Comparison of ENCODE assay signal across 11 cellular contexts in genomic region chr5:154782812-154783592, GRCh38. TPM values are rescaled to one million over a fixed set of nuclear protein-coding genes. Genes with fewer than 3 reads are reported as not detected.
DNase-seq lines count a peak whose midpoint lies in the region; ATAC-seq and TF ChIP-seq lines count a peak whose summit lies in the region.
"Had no signal": no experiment of that assay in that cellular context is flagged by ENCODE, and none has a peak within 500 bp of the region (broad histone marks: within the 10 kb centered on the region; RNA-seq: fewer than 3 reads in every experiment).

No MANE protein-coding gene starts in this region.

- H3K9me3 Mint-ChIP-seq in stimulated activated naive CD8-positive, alpha-beta T cell treated with anti-CD3 and anti-CD28 coated beads, Interleukin-15, Interleukin-2, amounts not matched to agents 100 ng/mL and 50 ng/mL, for 24 hours = no peaks in the 10 kb centered on the region
- H3K9me3 Mint-ChIP-seq in activated CD4-positive, alpha-beta memory T cell treated with anti-CD3 and anti-CD28 coated beads, Interleukin-2, amount 10 ng/mL, durations not matched to agents 7 days and 5 days = no peaks in the 10 kb centered on the region
- no peaks in the 10 kb centered on the region for H3K9me3 Mint-ChIP-seq in Calu3 (ENCODE audit: low read depth, unreplicated experiment)
- H3K9me3 Mint-ChIP-seq: activated naive CD4-positive, alpha-beta T cell treated with anti-CD3 and anti-CD28 coated beads, Interleukin-2, amount 10 ng/mL, durations not matched to agents 7 days and 5 days; T-helper 2 cell treated with Interferon-gamma antibody and Interleukin-4, amounts not matched to agents 5 μg/mL and 100 μg/mL, for 36 hours had no signal

- no peak overlapping the region for H3K4me3 Mint-ChIP-seq in stimulated activated naive CD8-positive, alpha-beta T cell treated with anti-CD3 and anti-CD28 coated beads, Interleukin-15, Interleukin-2, amounts not matched to agents 100 ng/mL and 50 ng/mL, for 24 hours
- no peak overlapping the region for H3K4me3 Mint-ChIP-seq in activated CD4-positive, alpha-beta memory T cell treated with anti-CD3 and anti-CD28 coated beads, Interleukin-2, amount 10 ng/mL, durations not matched to agents 7 days and 5 days
- no peak overlapping the region for H3K4me3 Mint-ChIP-seq in Calu3 (ENCODE audit: low read depth, unreplicated experiment)
- H3K4me3 Mint-ChIP-seq: activated naive CD4-positive, alpha-beta T cell treated with anti-CD3 and anti-CD28 coated beads, Interleukin-2, amount 10 ng/mL, durations not matched to agents 7 days and 5 days; T-helper 2 cell treated with Interferon-gamma antibody and Interleukin-4, amounts not matched to agents 5 μg/mL and 100 μg/mL, for 36 hours had no signal

- H3K27me3 Mint-ChIP-seq in stimulated activated naive CD8-positive, alpha-beta T cell treated with anti-CD3 and anti-CD28 coated beads, Interleukin-15, Interleukin-2, amounts not matched to agents 100 ng/mL and 50 ng/mL, for 24 hours = no peaks in the 10 kb centered on the region
- no peaks in the 10 kb centered on the region for H3K27me3 Mint-ChIP-seq in activated CD4-positive, alpha-beta memory T cell treated with anti-CD3 and anti-CD28 coated beads, Interleukin-2, amount 10 ng/mL, durations not matched to agents 7 days and 5 days
- no peaks in the 10 kb centered on the region for H3K27me3 Mint-ChIP-seq in Calu3 (ENCODE audit: unreplicated experiment)
- H3K27me3 Mint-ChIP-seq: activated naive CD4-positive, alpha-beta T cell treated with anti-CD3 and anti-CD28 coated beads, Interleukin-2, amount 10 ng/mL, durations not matched to agents 7 days and 5 days had no signal

- H3K4me3 ChIP-seq in left lung = no peak overlapping the region

- no peaks in the 10 kb centered on the region for H3K9me3 ChIP-seq in left lung

- H3K27ac Mint-ChIP-seq in stimulated activated naive CD8-positive, alpha-beta T cell treated with anti-CD3 and anti-CD28 coated beads, Interleukin-15, Interleukin-2, amounts not matched to agents 100 ng/mL and 50 ng/mL, for 24 hours = peak overlapping the region; percentile 48
- H3K27ac Mint-ChIP-seq in activated CD4-positive, alpha-beta memory T cell treated with anti-CD3 and anti-CD28 coated beads, Interleukin-2, amount 10 ng/mL, durations not matched to agents 7 days and 5 days = peak overlapping the region; percentile 30
- no peak overlapping the region for H3K27ac Mint-ChIP-seq in Calu3 (ENCODE audit: unreplicated experiment)
- H3K27ac Mint-ChIP-seq: activated naive CD4-positive, alpha-beta T cell treated with anti-CD3 and anti-CD28 coated beads, Interleukin-2, amount 10 ng/mL, durations not matched to agents 7 days and 5 days had no signal

- peaks cover 94% of the 10 kb centered on the region for H3K4me1 Mint-ChIP-seq in stimulated activated naive CD8-positive, alpha-beta T cell treated with anti-CD3 and anti-CD28 coated beads, Interleukin-15, Interleukin-2, amounts not matched to agents 100 ng/mL and 50 ng/mL, for 24 hours (ENCODE audit: low read depth)
- H3K4me1 Mint-ChIP-seq in activated CD4-positive, alpha-beta memory T cell treated with anti-CD3 and anti-CD28 coated beads, Interleukin-2, amount 10 ng/mL, durations not matched to agents 7 days and 5 days = peaks cover 56% of the 10 kb centered on the region
- peaks cover 35% of the 10 kb centered on the region for H3K4me1 Mint-ChIP-seq in Calu3 (ENCODE audit: low read depth, unreplicated experiment)

- H3K27ac ChIP-seq in left lung = no peak overlapping the region

- no TSS peak for BruUV-seq in Calu3 (replicated peaks; lab: Mats Ljungman, UMichigan)

- CTCF ChIA-PET in activated CD4-positive, alpha-beta memory T cell treated with anti-CD3 and anti-CD28 coated beads, Interleukin-2, amount 10 ng/mL, durations not matched to agents 7 days and 5 days (lab: Charles Lee) = no interaction called here
- CTCF ChIA-PET in Calu3 (lab: Charles Lee) = interaction anchor here (0.6 kb wide), 1 partner anchor 134 kb away, joined by 4 read pairs; no protein-coding TSS in a partner anchor

- no peak for DNase-seq in stimulated activated naive CD8-positive, alpha-beta T cell treated with anti-CD3 and anti-CD28 coated beads, Interleukin-15, Interleukin-2, amounts not matched to agents 100 U/mL and 50 U/mL, for 24 hours
- DNase-seq in activated CD4-positive, alpha-beta memory T cell treated with anti-CD3 and anti-CD28 coated beads, Interleukin-2, amount 10 ng/mL, durations not matched to agents 7 days and 5 days = no peak
- no peak for DNase-seq in left lung
- no peak for DNase-seq in putamen (ENCODE audit: low spot score)
- DNase-seq in Calu3 = no peak
- DNase-seq in midbrain (lab: John Stamatoyannopoulos, UW) = no peak
- DNase-seq: activated naive CD4-positive, alpha-beta T cell treated with anti-CD3 and anti-CD28 coated beads, Interleukin-2, amount 10 ng/mL, durations not matched to agents 7 days and 5 days; NCI-H526 treated with DMSO at 0.1 percent for 48 hours had no signal

- H3K36me3 Mint-ChIP-seq in stimulated activated naive CD8-positive, alpha-beta T cell treated with anti-CD3 and anti-CD28 coated beads, Interleukin-15, Interleukin-2, amounts not matched to agents 100 ng/mL and 50 ng/mL, for 24 hours (ENCODE audit: low read depth) = peaks cover 29% of the 10 kb centered on the region
- peaks cover 3% of the 10 kb centered on the region for H3K36me3 Mint-ChIP-seq in activated CD4-positive, alpha-beta memory T cell treated with anti-CD3 and anti-CD28 coated beads, Interleukin-2, amount 10 ng/mL, durations not matched to agents 7 days and 5 days (ENCODE audit: low read depth)
- peaks cover 30% of the 10 kb centered on the region for H3K36me3 Mint-ChIP-seq in Calu3 (ENCODE audit: insufficient read depth, unreplicated experiment)

- intact Hi-C loops in left lung (cut with DNase I) = no loop called here
- intact Hi-C loops in Calu3 (cut with micrococcal nuclease; ENCODE audit: unreplicated experiment) = loop anchor here (2.0 kb wide), 1 partner anchor 24 kb away; no protein-coding TSS in a partner anchor

- H3K27me3 ChIP-seq in left lung = no peaks in the 10 kb centered on the region

- H3K4me1 ChIP-seq in left lung = peaks cover 11 to 81% of the 10 kb centered on the region in 2 donors

- H3K36me3 ChIP-seq in left lung = no peaks in the 10 kb centered on the region

- TF ChIP-seq CTCF in left lung (IDR thresholded peaks at IDR 0.05) = no peak
- TF ChIP-seq CTCF in Calu3 (IDR thresholded peaks at IDR 0.05; ENCODE audit: unreplicated experiment) = no peak

- ATAC-seq in stimulated activated naive CD8-positive, alpha-beta T cell treated with anti-CD3 and anti-CD28 coated beads, Interleukin-15, Interleukin-2, amounts not matched to agents 100 U/mL and 50 U/mL, for 24 hours = no peak
- ATAC-seq in left lung (peak; percentile 11), GM21723 (IDR thresholded peaks at IDR 0.05; ENCODE audit: unreplicated experiment) (no peak)

- POLR2A ChIA-PET in activated CD4-positive, alpha-beta memory T cell treated with anti-CD3 and anti-CD28 coated beads, Interleukin-2, amount 10 ng/mL, durations not matched to agents 7 days and 5 days (lab: Charles Lee) = interaction anchor here (0.9 kb wide), 1 partner anchor 14 kb away, joined by 3 read pairs; no protein-coding TSS in a partner anchor

RNA-seq across cellular contexts. Expression of gene LARP1, which starts 27.8 kb away (rescaled TPM):
- 100 to 1,000 TPM; 174 to 177 TPM for total RNA-seq in activated CD4-positive, alpha-beta memory T cell treated with anti-CD3 and anti-CD28 coated beads, Interleukin-2, amount 10 ng/mL, durations not matched to agents 7 days and 5 days
- total RNA-seq in left lung = 100 to 1,000 TPM; 126 to 172 TPM
- 317 and 339 TPM in 2 replicates for total RNA-seq in Calu3 (2022)
